ENCODE assay signal across 1 cellular context in the genomic region with DNA sequence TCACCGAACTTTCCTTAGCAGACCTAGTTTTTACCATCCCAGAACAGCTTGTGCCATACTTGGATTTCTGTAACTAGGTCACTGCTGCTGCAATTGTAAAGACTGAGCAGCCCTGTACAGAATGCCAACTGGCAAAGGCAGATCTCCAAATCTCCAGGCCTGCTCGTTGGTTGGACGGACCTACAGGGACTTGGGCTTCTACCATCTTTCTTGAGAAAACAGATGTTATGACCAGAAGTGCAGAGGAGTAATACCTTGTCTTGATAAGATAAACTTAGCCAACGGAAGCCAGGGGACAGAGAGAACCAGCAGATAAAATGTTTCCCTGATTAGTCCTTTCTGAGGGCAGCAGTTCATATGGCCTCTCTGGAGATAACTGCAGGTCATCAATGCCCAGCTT.
TF ChIP-seq lines count a peak whose summit lies in the region.

No MANE protein-coding gene starts in this region.

TF ChIP-seq in K562, 482 proteins besides CTCF, POLR2A, EP300 and RAD21 (continued from another document and continues in another):
- TF ChIP-seq NFYB (IDR thresholded peaks at IDR 0.05; ENCODE audit: extremely low read depth, insufficient read length) (no peak), RFX5 (IDR thresholded peaks at IDR 0.05; ENCODE audit: low read depth, low read length) (no peak), C11orf30 (IDR thresholded peaks at IDR 0.05; ENCODE audit: low read depth) (no peak), KLF16 (IDR thresholded peaks at IDR 0.05) (peak; percentile 89), FOXA3 (CRISPR knock-in tag; conservative IDR thresholded peaks at IDR 0.05 in 1 of 2, IDR thresholded peaks at IDR 0.05 in 1 of 2) (no peak), ETS1 (conservative IDR thresholded peaks at IDR 0.05; ENCODE audit: control insufficient read depth, low read depth, low read length) (no peak), ATF1 (CRISPR knock-in tag; IDR thresholded peaks at IDR 0.05) (no peak), ATF1 (tag; IDR thresholded peaks at IDR 0.05) (no peak), ZC3H4 (CRISPR knock-in tag; IDR thresholded peaks at IDR 0.05; ENCODE audit: borderline replicate concordance) (no peak), TAL1 (IDR thresholded peaks at IDR 0.05) (peak; percentile 82), RNF2 (IDR thresholded peaks at IDR 0.05) (peak; percentile 41; the same call in 1 of the 2 replicates), ZBTB9 (CRISPR knock-in tag; IDR thresholded peaks at IDR 0.05) (no peak), CCNT2 (IDR thresholded peaks at IDR 0.05; ENCODE audit: borderline replicate concordance, extremely low read depth, insufficient read length, low read depth, low read length) (peak; percentile 80), ETV1 (tag; conservative IDR thresholded peaks at IDR 0.05; ENCODE audit: low read depth) (no peak), SMAD2 (IDR thresholded peaks at IDR 0.05; ENCODE audit: low read depth, low read length) (no peak), XRCC5 (IDR thresholded peaks at IDR 0.05; ENCODE audit: low read depth, low read length) (no peak), CEBPG (CRISPR knock-in tag; IDR thresholded peaks at IDR 0.05) (no peak), CEBPG (tag; conservative IDR thresholded peaks at IDR 0.05 in 1 of 2, IDR thresholded peaks at IDR 0.05 in 1 of 2) (no peak), ZNF699 (CRISPR knock-in tag; IDR thresholded peaks at IDR 0.05; ENCODE audit: insufficient replicate concordance) (no peak), STAT6 (CRISPR knock-in tag; IDR thresholded peaks at IDR 0.05) (no peak), ZNF644 (tag; IDR thresholded peaks at IDR 0.05; ENCODE audit: low read depth) (no peak), TFAP4 (CRISPR knock-in tag; IDR thresholded peaks at IDR 0.05; ENCODE audit: borderline replicate concordance) (no peak), TAF1 (IDR thresholded peaks at IDR 0.05; ENCODE audit: control insufficient read depth, extremely low read depth, insufficient read depth, low read length, severe bottlenecking) (no peak), BRD4 (IDR thresholded peaks at IDR 0.05) (no peak), FOSL1 (tag; conservative IDR thresholded peaks at IDR 0.05) (no peak), POLR3G (IDR thresholded peaks at IDR 0.05; ENCODE audit: extremely low read depth, insufficient read length, insufficient replicate concordance) (no peak), SMARCA4 (IDR thresholded peaks at IDR 0.05) (peak; percentile 66; the same call in 1 of the 2 replicates), TFAM (CRISPR knock-in tag; conservative IDR thresholded peaks at IDR 0.05) (no peak), SMAD3 (CRISPR knock-in tag; conservative IDR thresholded peaks at IDR 0.05) (no peak), POLR3A (IDR thresholded peaks at IDR 0.05; ENCODE audit: borderline replicate concordance, extremely low read depth, insufficient read depth, insufficient read length) (no peak), THRAP3 (IDR thresholded peaks at IDR 0.05; ENCODE audit: borderline replicate concordance) (no peak), ZMIZ1 (IDR thresholded peaks at IDR 0.05; ENCODE audit: low read depth in 2 of 2, low read length in 2 of 2) (0 out of 4 replicates have a peak, but pooled peaks of 1 of the 2 experiments have one; percentile 36), SUPT5H (IDR thresholded peaks at IDR 0.05) (no peak), ZNF780A (CRISPR knock-in tag; IDR thresholded peaks at IDR 0.05) (no peak), SMAD1 (IDR thresholded peaks at IDR 0.05; ENCODE audit: low read depth, low read length, partially characterized antibody) (no peak), KAT7 (CRISPR knock-in tag; IDR thresholded peaks at IDR 0.05; ENCODE audit: borderline replicate concordance) (no peak), MBD2 (IDR thresholded peaks at IDR 0.05; ENCODE audit: borderline replicate concordance, low read depth) (no peak), RBM14 (IDR thresholded peaks at IDR 0.05; ENCODE audit: borderline replicate concordance, insufficient read depth, low read depth, low read length) (no peak), HIVEP1 (CRISPR knock-in tag; IDR thresholded peaks at IDR 0.05) (no peak), SETDB1 (IDR thresholded peaks at IDR 0.05; ENCODE audit: low read length) (no peak)
- TF ChIP-seq, protein P1, sequence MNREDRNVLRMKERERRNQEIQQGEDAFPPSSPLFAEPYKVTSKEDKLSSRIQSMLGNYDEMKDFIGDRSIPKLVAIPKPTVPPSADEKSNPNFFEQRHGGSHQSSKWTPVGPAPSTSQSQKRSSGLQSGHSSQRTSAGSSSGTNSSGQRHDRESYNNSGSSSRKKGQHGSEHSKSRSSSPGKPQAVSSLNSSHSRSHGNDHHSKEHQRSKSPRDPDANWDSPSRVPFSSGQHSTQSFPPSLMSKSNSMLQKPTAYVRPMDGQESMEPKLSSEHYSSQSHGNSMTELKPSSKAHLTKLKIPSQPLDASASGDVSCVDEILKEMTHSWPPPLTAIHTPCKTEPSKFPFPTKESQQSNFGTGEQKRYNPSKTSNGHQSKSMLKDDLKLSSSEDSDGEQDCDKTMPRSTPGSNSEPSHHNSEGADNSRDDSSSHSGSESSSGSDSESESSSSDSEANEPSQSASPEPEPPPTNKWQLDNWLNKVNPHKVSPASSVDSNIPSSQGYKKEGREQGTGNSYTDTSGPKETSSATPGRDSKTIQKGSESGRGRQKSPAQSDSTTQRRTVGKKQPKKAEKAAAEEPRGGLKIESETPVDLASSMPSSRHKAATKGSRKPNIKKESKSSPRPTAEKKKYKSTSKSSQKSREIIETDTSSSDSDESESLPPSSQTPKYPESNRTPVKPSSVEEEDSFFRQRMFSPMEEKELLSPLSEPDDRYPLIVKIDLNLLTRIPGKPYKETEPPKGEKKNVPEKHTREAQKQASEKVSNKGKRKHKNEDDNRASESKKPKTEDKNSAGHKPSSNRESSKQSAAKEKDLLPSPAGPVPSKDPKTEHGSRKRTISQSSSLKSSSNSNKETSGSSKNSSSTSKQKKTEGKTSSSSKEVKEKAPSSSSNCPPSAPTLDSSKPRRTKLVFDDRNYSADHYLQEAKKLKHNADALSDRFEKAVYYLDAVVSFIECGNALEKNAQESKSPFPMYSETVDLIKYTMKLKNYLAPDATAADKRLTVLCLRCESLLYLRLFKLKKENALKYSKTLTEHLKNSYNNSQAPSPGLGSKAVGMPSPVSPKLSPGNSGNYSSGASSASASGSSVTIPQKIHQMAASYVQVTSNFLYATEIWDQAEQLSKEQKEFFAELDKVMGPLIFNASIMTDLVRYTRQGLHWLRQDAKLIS (CRISPR knock-in tag; IDR thresholded peaks at IDR 0.05): no peak
- TF ChIP-seq, protein P2, sequence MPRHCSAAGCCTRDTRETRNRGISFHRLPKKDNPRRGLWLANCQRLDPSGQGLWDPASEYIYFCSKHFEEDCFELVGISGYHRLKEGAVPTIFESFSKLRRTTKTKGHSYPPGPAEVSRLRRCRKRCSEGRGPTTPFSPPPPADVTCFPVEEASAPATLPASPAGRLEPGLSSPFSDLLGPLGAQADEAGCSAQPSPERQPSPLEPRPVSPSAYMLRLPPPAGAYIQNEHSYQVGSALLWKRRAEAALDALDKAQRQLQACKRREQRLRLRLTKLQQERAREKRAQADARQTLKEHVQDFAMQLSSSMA (CRISPR knock-in tag; IDR thresholded peaks at IDR 0.05): no peak
- TF ChIP-seq, protein P3, sequence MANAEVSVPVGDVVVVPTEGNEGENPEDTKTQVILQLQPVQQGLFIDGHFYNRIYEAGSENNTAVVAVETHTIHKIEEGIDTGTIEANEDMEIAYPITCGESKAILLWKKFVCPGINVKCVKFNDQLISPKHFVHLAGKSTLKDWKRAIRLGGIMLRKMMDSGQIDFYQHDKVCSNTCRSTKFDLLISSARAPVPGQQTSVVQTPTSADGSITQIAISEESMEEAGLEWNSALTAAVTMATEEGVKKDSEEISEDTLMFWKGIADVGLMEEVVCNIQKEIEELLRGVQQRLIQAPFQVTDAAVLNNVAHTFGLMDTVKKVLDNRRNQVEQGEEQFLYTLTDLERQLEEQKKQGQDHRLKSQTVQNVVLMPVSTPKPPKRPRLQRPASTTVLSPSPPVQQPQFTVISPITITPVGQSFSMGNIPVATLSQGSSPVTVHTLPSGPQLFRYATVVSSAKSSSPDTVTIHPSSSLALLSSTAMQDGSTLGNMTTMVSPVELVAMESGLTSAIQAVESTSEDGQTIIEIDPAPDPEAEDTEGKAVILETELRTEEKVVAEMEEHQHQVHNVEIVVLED (CRISPR knock-in tag; IDR thresholded peaks at IDR 0.05): no peak
- TF ChIP-seq, protein P4, sequence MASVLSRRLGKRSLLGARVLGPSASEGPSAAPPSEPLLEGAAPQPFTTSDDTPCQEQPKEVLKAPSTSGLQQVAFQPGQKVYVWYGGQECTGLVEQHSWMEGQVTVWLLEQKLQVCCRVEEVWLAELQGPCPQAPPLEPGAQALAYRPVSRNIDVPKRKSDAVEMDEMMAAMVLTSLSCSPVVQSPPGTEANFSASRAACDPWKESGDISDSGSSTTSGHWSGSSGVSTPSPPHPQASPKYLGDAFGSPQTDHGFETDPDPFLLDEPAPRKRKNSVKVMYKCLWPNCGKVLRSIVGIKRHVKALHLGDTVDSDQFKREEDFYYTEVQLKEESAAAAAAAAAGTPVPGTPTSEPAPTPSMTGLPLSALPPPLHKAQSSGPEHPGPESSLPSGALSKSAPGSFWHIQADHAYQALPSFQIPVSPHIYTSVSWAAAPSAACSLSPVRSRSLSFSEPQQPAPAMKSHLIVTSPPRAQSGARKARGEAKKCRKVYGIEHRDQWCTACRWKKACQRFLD (CRISPR knock-in tag; IDR thresholded peaks at IDR 0.05): no peak
- TF ChIP-seq, protein P5, sequence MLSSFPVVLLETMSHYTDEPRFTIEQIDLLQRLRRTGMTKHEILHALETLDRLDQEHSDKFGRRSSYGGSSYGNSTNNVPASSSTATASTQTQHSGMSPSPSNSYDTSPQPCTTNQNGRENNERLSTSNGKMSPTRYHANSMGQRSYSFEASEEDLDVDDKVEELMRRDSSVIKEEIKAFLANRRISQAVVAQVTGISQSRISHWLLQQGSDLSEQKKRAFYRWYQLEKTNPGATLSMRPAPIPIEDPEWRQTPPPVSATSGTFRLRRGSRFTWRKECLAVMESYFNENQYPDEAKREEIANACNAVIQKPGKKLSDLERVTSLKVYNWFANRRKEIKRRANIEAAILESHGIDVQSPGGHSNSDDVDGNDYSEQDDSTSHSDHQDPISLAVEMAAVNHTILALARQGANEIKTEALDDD (IDR thresholded peaks at IDR 0.05): peak; percentile 70
